Comparison of ENCODE assay signal across 25 cellular contexts in the genomic region with DNA sequence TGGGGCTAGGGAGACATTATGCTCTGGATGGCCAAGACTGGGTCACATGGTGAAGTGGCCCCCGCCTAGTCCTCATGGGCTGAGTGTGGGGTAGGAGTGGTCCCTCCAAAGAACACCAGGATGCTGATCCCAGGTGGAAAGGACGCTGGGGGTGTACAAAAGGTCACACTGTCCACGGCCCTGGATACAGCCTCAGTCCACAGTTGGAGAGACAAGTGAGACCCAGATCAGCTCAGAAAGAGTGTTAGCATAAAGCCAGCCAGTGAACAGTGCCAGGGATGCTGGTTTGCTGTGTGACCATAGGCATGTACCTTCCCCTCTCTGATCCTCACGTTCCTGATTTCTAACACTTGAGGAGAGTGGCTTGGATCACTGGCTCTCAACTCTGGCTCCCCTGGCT. TPM values are rescaled to one million over a fixed set of nuclear protein-coding genes. Genes with fewer than 3 reads are reported as not detected.
A peak's percentile ranks its signal among the peaks of the same experiment; 100 is the strongest.
DNase-seq lines count a peak whose midpoint lies in the region; ATAC-seq, FAIRE-seq and TF ChIP-seq lines count a peak whose summit lies in the region.
"Had no signal": no experiment of that assay in that cellular context is flagged by ENCODE, and none has a peak within 500 bp of the region (broad histone marks: within the 10 kb centered on the region; RNA-seq: fewer than 3 reads in every experiment).

No MANE protein-coding gene starts in this region.

- in situ Hi-C loops in K562 (cut with MboI), result no loop called here

- H3K4me2 ChIP-seq in K562 (ENCODE audit: insufficient read depth, low read length) (no peak overlapping the region), neuronal stem cell (ENCODE audit: insufficient read depth, low read length, poor library complexity, severe bottlenecking) (no peak overlapping the region)
- H3K4me2 ChIP-seq: A549 had no signal

- no peak overlapping the region for H2AK5ac ChIP-seq in neuronal stem cell (ENCODE audit: low read depth, low read length)

- 0% methylated on average over 3 of the region's 4 CpGs for WGBS in K562 (ENCODE audit: insufficient coverage, low coverage, missing lambda C conversion rate)
- 92% methylated on average over 4 of the region's 4 CpGs for WGBS in esophagus muscularis mucosa
- WGBS in neuronal stem cell (ENCODE audit: extremely low coverage in 2 of 2, insufficient read length in 2 of 2, insufficient replicate concordance in 1 of 2), 2 donors, result no CpG with 5 or more reads among the region's 4 CpGs

- no peaks in the 10 kb centered on the region for H4K20me1 ChIP-seq in K562 (replicated peaks; ENCODE audit: control insufficient read depth, insufficient read depth, low read length)

- no peak for ATAC-seq in activated CD8-positive, alpha-beta memory T cell treated with anti-CD3 and anti-CD28 coated beads, Interleukin-2, amount 10 ng/mL, durations not matched to agents 7 days and 5 days
- ATAC-seq in K562, result no peak
- no peak for ATAC-seq in HG02678 (IDR thresholded peaks at IDR 0.05; ENCODE audit: unreplicated experiment)
- ATAC-seq in GM19351 (IDR thresholded peaks at IDR 0.05; ENCODE audit: unreplicated experiment), result no peak
- ATAC-seq: A549 had no signal

- CTCF ChIA-PET in activated CD8-positive, alpha-beta memory T cell treated with anti-CD3 and anti-CD28 coated beads, Interleukin-2, amount 10 ng/mL, durations not matched to agents 7 days and 5 days (lab: Charles Lee), result interaction anchor here (1.1 to 1.5 kb wide), 2 partner anchors 14 to 28 kb away, joined by 4 to 5 read pairs; no protein-coding TSS in a partner anchor
- CTCF ChIA-PET in K562 (lab: Yijun Ruan, JAX; ENCODE audit: low intra/inter-chr PET ratio), result no interaction called here

- H3K9me3 ChIP-seq in K562 (replicated peaks; ENCODE audit: control insufficient read depth, insufficient read depth, low read depth, low read length), result no peaks in the 10 kb centered on the region
- H3K9me3 ChIP-seq in esophagus muscularis mucosa, result no peaks in the 10 kb centered on the region
- H3K9me3 ChIP-seq in neuronal stem cell (replicated peaks in 1 of 2; ENCODE audit: control insufficient read depth in 2 of 2, insufficient read depth in 1 of 2, low read depth in 1 of 2, low read length in 2 of 2), result no peaks in the 10 kb centered on the region
- H3K9me3 ChIP-seq: A549 had no signal

- no peak overlapping the region for H3K4me3 Mint-ChIP-seq in activated CD8-positive, alpha-beta memory T cell treated with anti-CD3 and anti-CD28 coated beads, Interleukin-2, amount 10 ng/mL, durations not matched to agents 7 days and 5 days
- H3K4me3 Mint-ChIP-seq: CD4-positive, alpha-beta memory T cell had no signal

- H3K79me1 ChIP-seq in neuronal stem cell (ENCODE audit: low read depth, low read length), result no peaks in the 10 kb centered on the region

- no peaks in the 10 kb centered on the region for H3K9me3 Mint-ChIP-seq in activated CD8-positive, alpha-beta memory T cell treated with anti-CD3 and anti-CD28 coated beads, Interleukin-2, amount 10 ng/mL, durations not matched to agents 7 days and 5 days (ENCODE audit: low read depth)

- no peaks in the 10 kb centered on the region for H3K4me1 ChIP-seq in K562 (replicated peaks in 1 of 2; ENCODE audit: control insufficient read depth in 2 of 2, insufficient read depth in 2 of 2, low read length in 2 of 2)
- no peaks in the 10 kb centered on the region for H3K4me1 ChIP-seq in esophagus muscularis mucosa
- H3K4me1 ChIP-seq in neuronal stem cell (ENCODE audit: control insufficient read depth in 2 of 2, insufficient read depth in 1 of 2, low read depth in 1 of 2, low read length in 2 of 2), result no peaks in the 10 kb centered on the region
- H3K4me1 ChIP-seq: A549 had no signal

- no peaks in the 10 kb centered on the region for H3K9me1 ChIP-seq in K562 (ENCODE audit: control insufficient read depth, insufficient read depth, low read length)

- H3K27me3 ChIP-seq in K562 (ENCODE audit: control insufficient read depth in 2 of 2, insufficient read depth in 2 of 2, low read length in 2 of 2) (peaks cover 0 to 18% of the 10 kb centered on the region in 2 experiments; a peak in 2 of 5 replicates), esophagus muscularis mucosa (no peaks in the 10 kb centered on the region), neuronal stem cell (ENCODE audit: control insufficient read depth in 3 of 3, insufficient read depth in 3 of 3, low read depth in 1 of 3, low read length in 3 of 3) (no peaks in the 10 kb centered on the region)

- no peak overlapping the region for H3K9ac ChIP-seq in K562 (ENCODE audit: insufficient read depth in 1 of 2, low read depth in 2 of 2, low read length in 2 of 2)
- H3K9ac ChIP-seq in neuronal stem cell (ENCODE audit: low read depth, low read length, poor library complexity), result peak overlapping the region; percentile 24
- H3K9ac ChIP-seq: GM23248 had no signal

- no peak overlapping the region for H3K18ac ChIP-seq in neuronal stem cell (ENCODE audit: low read length)

- no peak for TF ChIP-seq EP300 in K562 (IDR thresholded peaks at IDR 0.05; ENCODE audit: low read length)
- no peak for TF ChIP-seq EP300 in esophagus muscularis mucosa (IDR thresholded peaks at IDR 0.05)

- POLR2A ChIA-PET in K562 (lab: Yijun Ruan, JAX), result interaction anchor here (1.0 kb wide), 1 partner anchor 28 kb away, joined by 3 read pairs; no protein-coding TSS in a partner anchor

- no peak overlapping the region for H2BK5ac ChIP-seq in neuronal stem cell (ENCODE audit: low read length)

- H4K8ac ChIP-seq in neuronal stem cell (ENCODE audit: low read depth, low read length), result no peak overlapping the region

- peaks cover 17% of the 10 kb centered on the region for H3K4me1 Mint-ChIP-seq in activated CD8-positive, alpha-beta memory T cell treated with anti-CD3 and anti-CD28 coated beads, Interleukin-2, amount 10 ng/mL, durations not matched to agents 7 days and 5 days

- no peak overlapping the region for H2BK120ac ChIP-seq in neuronal stem cell (ENCODE audit: low read depth, low read length)

- H2BK12ac ChIP-seq in neuronal stem cell (ENCODE audit: low read length), result no peak overlapping the region

- H2AFZ ChIP-seq in K562 (ENCODE audit: low read depth, low read length) (no peak overlapping the region), neuronal stem cell (ENCODE audit: low read length) (no peak overlapping the region)
- H2AFZ ChIP-seq: GM23248 had no signal

- TF ChIP-seq CTCF in K562 (IDR thresholded peaks at IDR 0.05 in 2 of 3, conservative IDR thresholded peaks at IDR 0.05 in 1 of 3; ENCODE audit: insufficient read depth in 2 of 3, low read depth in 1 of 3, low read length in 3 of 3) (no peak), esophagus muscularis mucosa (IDR thresholded peaks at IDR 0.05) (no peak)

- no peak for TF ChIP-seq RAD21 in K562 (CRISPR knock-in tag; conservative IDR thresholded peaks at IDR 0.05 in 1 of 2, IDR thresholded peaks at IDR 0.05 in 1 of 2)

- DNase-seq in activated CD8-positive, alpha-beta memory T cell treated with anti-CD3 and anti-CD28 coated beads, Interleukin-2, amount 50 U/mL, for 48 hours, result peak; percentile 22
- no peak for DNase-seq in activated CD8-positive, alpha-beta memory T cell treated with anti-CD3 and anti-CD28 coated beads, Interleukin-2, amount 10 ng/mL, durations not matched to agents 7 days and 5 days
- no peak for DNase-seq in K562 (ENCODE audit: extremely low read depth in 1 of 4, low spot score in 3 of 4)
- DNase-seq in esophagus muscularis mucosa (ENCODE audit: extremely low spot score), result peak; percentile 60
- DNase-seq in neuronal stem cell (ENCODE audit: low spot score), result no peak
- DNase-seq in activated CD4-positive, alpha-beta T cell treated with anti-CD3 and anti-CD28 coated beads for 48 hours, result no peak
- DNase-seq: 8988T; ACHN; AML-193; Calu3; CD4-positive, alpha-beta memory T cell; COR-L47; DMS53; DMS79 treated with DMSO at 0.1 percent for 48 hours; GF-D8; GM23248; H7; HCEC 1CT had no signal

- no peak overlapping the region for H3K23ac ChIP-seq in neuronal stem cell (ENCODE audit: low read depth, low read length, poor library complexity)

- BruUV-seq in K562 (replicated peaks; lab: Mats Ljungman, UMichigan), result no TSS peak

- H3K14ac ChIP-seq in neuronal stem cell (ENCODE audit: low read length), result peak overlapping the region; percentile 10

- peak overlapping the region; percentile 23 for H2BK15ac ChIP-seq in neuronal stem cell (ENCODE audit: low read length)

- H3K27ac Mint-ChIP-seq in activated CD8-positive, alpha-beta memory T cell treated with anti-CD3 and anti-CD28 coated beads, Interleukin-2, amount 10 ng/mL, durations not matched to agents 7 days and 5 days, result no peak overlapping the region
- H3K27ac Mint-ChIP-seq: CD4-positive, alpha-beta memory T cell had no signal

- peaks cover 95% of the 10 kb centered on the region for H3K36me3 Mint-ChIP-seq in activated CD8-positive, alpha-beta memory T cell treated with anti-CD3 and anti-CD28 coated beads, Interleukin-2, amount 10 ng/mL, durations not matched to agents 7 days and 5 days

- FAIRE-seq in K562 (lab: Jason Lieb, UNC), result no peak
- FAIRE-seq: A549, GM12891, GM18507, H1 had no signal

- no peak overlapping the region for H3K27ac ChIP-seq in K562 (ENCODE audit: extremely low read depth, low read depth, low read length)
- H3K27ac ChIP-seq in esophagus muscularis mucosa (replicated peaks in 1 of 4), result no peak overlapping the region
- H3K27ac ChIP-seq in neuronal stem cell (replicated peaks; ENCODE audit: low read length), result no peak overlapping the region
- H3K27ac ChIP-seq: A549, GM23248 had no signal

- no peak overlapping the region for H3K4ac ChIP-seq in neuronal stem cell (ENCODE audit: low read length)

- no peak overlapping the region for H4K91ac ChIP-seq in neuronal stem cell (ENCODE audit: low read depth, low read length, poor library complexity)

- H3K27me3 Mint-ChIP-seq in activated CD8-positive, alpha-beta memory T cell treated with anti-CD3 and anti-CD28 coated beads, Interleukin-2, amount 10 ng/mL, durations not matched to agents 7 days and 5 days, result no peaks in the 10 kb centered on the region
- H3K27me3 Mint-ChIP-seq: CD4-positive, alpha-beta memory T cell had no signal

- intact Hi-C loops in K562 (cut with micrococcal nuclease) (no loop called here), esophagus muscularis mucosa (cut with DNase I) (no loop called here)

- TF ChIP-seq POLR2A in K562 (conservative IDR thresholded peaks at IDR 0.05), result no peak
- no peak for TF ChIP-seq POLR2A in esophagus muscularis mucosa (IDR thresholded peaks at IDR 0.05; ENCODE audit: low read depth)

- H3K79me2 ChIP-seq in K562 (ENCODE audit: control insufficient read depth, insufficient read depth, low read length), result no peaks in the 10 kb centered on the region

- H3K36me3 ChIP-seq in K562 (ENCODE audit: control insufficient read depth, insufficient read depth, low read length) (no peaks in the 10 kb centered on the region), esophagus muscularis mucosa (peaks cover 12 to 100% (median 69%) of the 10 kb centered on the region in 4 donors), neuronal stem cell (replicated peaks in 1 of 2; ENCODE audit: control insufficient read depth in 2 of 2, insufficient read depth in 2 of 2, low read length in 2 of 2) (no peaks in the 10 kb centered on the region)

- H3K4me3 ChIP-seq in K562 (no peak overlapping the region), esophagus muscularis mucosa (no peak overlapping the region), neuronal stem cell (ENCODE audit: low read length in 2 of 2) (no peak overlapping the region)
- H3K4me3 ChIP-seq: A549, GM23248 had no signal

RNA-seq across cellular contexts. Expression of a gene that starts 13.4 kb away (rescaled TPM):
- 100 to 1,000 TPM; 276 to 383 TPM for total RNA-seq in activated CD8-positive, alpha-beta memory T cell treated with anti-CD3 and anti-CD28 coated beads, Interleukin-2, amount 10 ng/mL, durations not matched to agents 7 days and 5 days
- not detected in 2 replicates for total RNA-seq in K562 (2011; cell fraction: chromatin; rRNA removed; ENCODE audit: low replicate concordance)
- total RNA-seq in K562 (2011; cell fraction: nucleolus; rRNA removed), result not detected in 2 replicates
- not detected in 2 replicates for total RNA-seq in K562 (2011; cell fraction: nucleoplasm; rRNA removed)
- total RNA-seq in K562 (2014; rRNA removed), result not detected in 2 replicates
- not detected in 2 replicates for total RNA-seq in K562 (2014; rRNA removed; fragmentation: Illumina TruSeq; extraction: Trizol)
- not detected in 2 replicates for total RNA-seq in K562 (2015; rRNA removed; fragmentation: Illumina TruSeq; extraction: Trizol)
- total RNA-seq in K562 (2021), result 0.13 and 0.22 TPM in 2 replicates
- polyA plus RNA-seq in K562 (2011; rRNA removed), result not detected in 2 replicates
- not detected in 2 replicates for polyA plus RNA-seq in K562 (2011; cell fraction: cytosol; rRNA removed)
- polyA plus RNA-seq in K562 (2011; cell fraction: nucleus; rRNA removed), result not detected in 2 replicates
- polyA plus RNA-seq in K562 (2012), result 0.03 TPM in 1 of 2 replicates, not detected in the other
- 0.14 TPM in 1 of 2 replicates, not detected in the other for polyA plus RNA-seq in K562 (2014; fragmentation: Illumina TruSeq; extraction: Trizol)
- not detected for polyA plus RNA-seq in K562 (2014; fragmentation: Nextera tagmentation; extraction: Ambion mirVana)
- 0.85 TPM in 1 of 2 replicates, not detected in the other for polyA plus RNA-seq in K562 (2014; rRNA removed)
- polyA minus RNA-seq in K562 (2011; rRNA and poly(A)+ RNA removed), result not detected in 2 replicates
- polyA minus RNA-seq in K562 (2011; cell fraction: cytosol; rRNA and poly(A)+ RNA removed), result not detected in 2 replicates
- not detected in 2 replicates for polyA minus RNA-seq in K562 (2011; cell fraction: nucleus; rRNA and poly(A)+ RNA removed)
- 1 to 10 TPM; 4.8 to 9.1 (median 7.4) TPM for total RNA-seq in esophagus muscularis mucosa
- polyA plus RNA-seq in neuronal stem cell (2013, experiment 1 of 2), result 0.01 TPM
- not detected for polyA plus RNA-seq in neuronal stem cell (2013, experiment 2 of 2)
- total RNA-seq: G401, H1, H7 had no signal

RNA-seq across cellular contexts. Expression of a gene that starts 26.6 kb away (rescaled TPM):
- total RNA-seq in activated CD8-positive, alpha-beta memory T cell treated with anti-CD3 and anti-CD28 coated beads, Interleukin-2, amount 10 ng/mL, durations not matched to agents 7 days and 5 days, result 100 to 1,000 TPM; 290 to 394 TPM
- 1.1 and 3.1 TPM in 2 replicates for total RNA-seq in K562 (2011; cell fraction: chromatin; rRNA removed; ENCODE audit: low replicate concordance)
- 1.7 and 1.8 TPM in 2 replicates for total RNA-seq in K562 (2011; cell fraction: nucleolus; rRNA removed)
- 1.5 and 2.1 TPM in 2 replicates for total RNA-seq in K562 (2011; cell fraction: nucleoplasm; rRNA removed)
- total RNA-seq in K562 (2014; rRNA removed), result 1.3 and 1.9 TPM in 2 replicates
- total RNA-seq in K562 (2014; rRNA removed; fragmentation: Illumina TruSeq; extraction: Trizol), result 0.69 and 0.77 TPM in 2 replicates
- 0.83 and 1.0 TPM in 2 replicates for total RNA-seq in K562 (2015; rRNA removed; fragmentation: Illumina TruSeq; extraction: Trizol)
- total RNA-seq in K562 (2021), result 1.9 and 4.3 TPM in 2 replicates
- polyA plus RNA-seq in K562 (2011; rRNA removed), result 0.67 and 0.91 TPM in 2 replicates
- polyA plus RNA-seq in K562 (2011; cell fraction: cytosol; rRNA removed), result 1.1 and 1.3 TPM in 2 replicates
- 0.87 and 1.5 TPM in 2 replicates for polyA plus RNA-seq in K562 (2011; cell fraction: nucleus; rRNA removed)
- 2.0 and 7.6 TPM in 2 replicates for polyA plus RNA-seq in K562 (2012)
- 1.7 and 2.0 TPM in 2 replicates for polyA plus RNA-seq in K562 (2014; fragmentation: Illumina TruSeq; extraction: Trizol)
- under 1 TPM; 0.21 to 0.39 TPM for polyA plus RNA-seq in K562 (2014; fragmentation: Nextera tagmentation; extraction: Ambion mirVana)
- polyA plus RNA-seq in K562 (2014; rRNA removed), result 0.82 and 1.7 TPM in 2 replicates
- polyA minus RNA-seq in K562 (2011; rRNA and poly(A)+ RNA removed), result 0.39 and 1.6 TPM in 2 replicates
- 0.73 and 0.76 TPM in 2 replicates for polyA minus RNA-seq in K562 (2011; cell fraction: cytosol; rRNA and poly(A)+ RNA removed)
- 1.00 and 1.5 TPM in 2 replicates for polyA minus RNA-seq in K562 (2011; cell fraction: nucleus; rRNA and poly(A)+ RNA removed)
- total RNA-seq in esophagus muscularis mucosa, result 1 to 10 TPM; 6.0 to 9.6 (median 9.2) TPM
- polyA plus RNA-seq in neuronal stem cell (2013, experiment 1 of 2), result 0.01 TPM
- 0.03 TPM for polyA plus RNA-seq in neuronal stem cell (2013, experiment 2 of 2)

RNA-seq across cellular contexts. Expression of a gene that starts 58.2 kb away (rescaled TPM):
- total RNA-seq in activated CD8-positive, alpha-beta memory T cell treated with anti-CD3 and anti-CD28 coated beads, Interleukin-2, amount 10 ng/mL, durations not matched to agents 7 days and 5 days, result 100 to 1,000 TPM; 161 to 292 TPM
- not detected in 2 replicates for total RNA-seq in K562 (2011; cell fraction: chromatin; rRNA removed; ENCODE audit: low replicate concordance)
- not detected in 2 replicates for total RNA-seq in K562 (2011; cell fraction: nucleolus; rRNA removed)
- not detected in 2 replicates for total RNA-seq in K562 (2011; cell fraction: nucleoplasm; rRNA removed)
- not detected in 2 replicates for total RNA-seq in K562 (2014; rRNA removed)
- total RNA-seq in K562 (2014; rRNA removed; fragmentation: Illumina TruSeq; extraction: Trizol), result not detected in 2 replicates
- 0.25 TPM in 1 of 2 replicates, not detected in the other for total RNA-seq in K562 (2015; rRNA removed; fragmentation: Illumina TruSeq; extraction: Trizol)
- 0.29 TPM in 1 of 2 replicates, not detected in the other for total RNA-seq in K562 (2021)
- not detected in 2 replicates for polyA plus RNA-seq in K562 (2011; rRNA removed)
- not detected in 2 replicates for polyA plus RNA-seq in K562 (2011; cell fraction: cytosol; rRNA removed)
- polyA plus RNA-seq in K562 (2011; cell fraction: nucleus; rRNA removed), result not detected in 2 replicates
- polyA plus RNA-seq in K562 (2012), result 0.22 TPM in 1 of 2 replicates, not detected in the other
- polyA plus RNA-seq in K562 (2014; fragmentation: Illumina TruSeq; extraction: Trizol), result not detected in 2 replicates
- polyA plus RNA-seq in K562 (2014; fragmentation: Nextera tagmentation; extraction: Ambion mirVana), result under 1 TPM in 1 of 2 experiments, not detected in 1; 0.06 TPM
- not detected in 2 replicates for polyA plus RNA-seq in K562 (2014; rRNA removed)
- polyA minus RNA-seq in K562 (2011; rRNA and poly(A)+ RNA removed), result not detected in 2 replicates
- not detected in 2 replicates for polyA minus RNA-seq in K562 (2011; cell fraction: cytosol; rRNA and poly(A)+ RNA removed)
- polyA minus RNA-seq in K562 (2011; cell fraction: nucleus; rRNA and poly(A)+ RNA removed), result not detected in 2 replicates
- 10 to 100 TPM in 2 of 4 donors, 1 to 10 TPM in 2; 9.9 to 10.4 (median 10.0) TPM for total RNA-seq in esophagus muscularis mucosa
- polyA plus RNA-seq in neuronal stem cell (2013, experiment 1 of 2), result not detected
- polyA plus RNA-seq in neuronal stem cell (2013, experiment 2 of 2), result not detected
- total RNA-seq: G401, GM23248, H1 had no signal

Comparison
In these comparisons a context has a peak if more than half of its experiments do, and no peak if none do; other contexts are left out.
1. DNase-seq: peak in activated CD8-positive, alpha-beta memory T cell treated with anti-CD3 and anti-CD28 coated beads, Interleukin-2, amount 50 U/mL, for 48 hours (single experiment) and esophagus muscularis mucosa (single experiment); none in activated CD8-positive, alpha-beta memory T cell treated with anti-CD3 and anti-CD28 coated beads, Interleukin-2, amount 10 ng/mL, durations not matched to agents 7 days and 5 days (single experiment), K562 (0 of 4), neuronal stem cell (single experiment) and activated CD4-positive, alpha-beta T cell treated with anti-CD3 and anti-CD28 coated beads for 48 hours (single experiment).
2. RNA of a gene that starts 13.4 kb away (total RNA-seq): 276 to 383 TPM in activated CD8-positive, alpha-beta memory T cell treated with anti-CD3 and anti-CD28 coated beads, Interleukin-2, amount 10 ng/mL, durations not matched to agents 7 days and 5 days; 4.8 to 9.1 TPM in esophagus muscularis mucosa and 0.13 to 0.22 TPM in K562; every median in the first group is over 10 times any median in the second.
3. RNA of a gene that starts 26.6 kb away (total RNA-seq): 290 to 394 TPM in activated CD8-positive, alpha-beta memory T cell treated with anti-CD3 and anti-CD28 coated beads, Interleukin-2, amount 10 ng/mL, durations not matched to agents 7 days and 5 days; 6.0 to 9.6 TPM in esophagus muscularis mucosa and 0.69 to 4.3 TPM in K562; every median in the first group is over 10 times any median in the second.
4. RNA of a gene that starts 58.2 kb away (total RNA-seq): 161 to 292 TPM in activated CD8-positive, alpha-beta memory T cell treated with anti-CD3 and anti-CD28 coated beads, Interleukin-2, amount 10 ng/mL, durations not matched to agents 7 days and 5 days; 9.9 to 10.4 TPM in esophagus muscularis mucosa and 0.25 to 0.29 TPM in K562; every median in the first group is over 10 times any median in the second.